Comparison of ENCODE assay signal across 8 cellular contexts in genomic region chr4:158809208-158809607, GRCh38. TPM values are rescaled to one million over a fixed set of nuclear protein-coding genes. Genes with fewer than 3 reads are reported as not detected.
DNase-seq lines count a peak whose midpoint lies in the region; ATAC-seq and TF ChIP-seq lines count a peak whose summit lies in the region.
"Not testable (repeated sequence)": the region's sequence is repeated elsewhere in the genome, so short reads cannot be mapped to it uniquely, and the experiment has no call there.

No MANE protein-coding gene starts in this region.

- CTCF ChIA-PET in activated CD4-positive, alpha-beta T cell treated with anti-CD3 and anti-CD28 coated beads for 36 hours (lab: Charles Lee) = interaction anchor here (0.6 to 1.8 kb wide), 2 partner anchors 10 to 22 kb away, joined by 3 to 8 read pairs; no protein-coding TSS in a partner anchor

- intact Hi-C loops in activated CD4-positive, alpha-beta T cell treated with anti-CD3 and anti-CD28 coated beads for 36 hours (cut with DNase I, micrococcal nuclease); spleen (cut with DNase I; ENCODE audit: low total_unique reads); aorta (cut with DNase I): not testable (repeated sequence)

- H3K4me1 Mint-ChIP-seq in activated CD4-positive, alpha-beta T cell treated with anti-CD3 and anti-CD28 coated beads for 36 hours = peaks cover 35% of the 10 kb centered on the region
- H3K4me1 Mint-ChIP-seq in naive thymus-derived CD8-positive, alpha-beta T cell = peaks cover 19 to 56% (median 48%) of the 10 kb centered on the region in 4 donors

- H3K27ac Mint-ChIP-seq in activated CD4-positive, alpha-beta T cell treated with anti-CD3 and anti-CD28 coated beads for 36 hours = peak overlapping the region; percentile 71
- H3K27ac Mint-ChIP-seq in naive thymus-derived CD8-positive, alpha-beta T cell = peak overlapping the region in 7 of 10 donors; percentile 44 to 80 (median 71)

- not testable (repeated sequence) for TF ChIP-seq POLR2A in spleen (IDR thresholded peaks at IDR 0.05)

- H3K9me3 Mint-ChIP-seq in activated CD4-positive, alpha-beta T cell treated with anti-CD3 and anti-CD28 coated beads for 36 hours (ENCODE audit: low read depth); naive thymus-derived CD8-positive, alpha-beta T cell: not testable (repeated sequence)

- H3K9me3 ChIP-seq in right atrium auricular region; spleen; aorta (ENCODE audit: control insufficient read depth, low read length): not testable (repeated sequence)

- 81 to 89% (median 86%) methylated on average over 4 of the region's 4 CpGs for WGBS in spleen, 5 donors
- WGBS in aorta, 2 donors = 62 to 73% methylated on average over 4 of the region's 4 CpGs

- H3K4me3 Mint-ChIP-seq in activated CD4-positive, alpha-beta T cell treated with anti-CD3 and anti-CD28 coated beads for 36 hours = not testable (repeated sequence)
- H3K4me3 Mint-ChIP-seq in naive thymus-derived CD8-positive, alpha-beta T cell = peak overlapping the region in 1 of 10 donors; percentile 82

- peak; percentile 1 for ATAC-seq in GM19395 (IDR thresholded peaks at IDR 0.05; ENCODE audit: unreplicated experiment)
- ATAC-seq in HG03439 (IDR thresholded peaks at IDR 0.05; ENCODE audit: unreplicated experiment) = peak; percentile 1
- ATAC-seq in activated CD4-positive, alpha-beta T cell treated with anti-CD3 and anti-CD28 coated beads for 36 hours; naive thymus-derived CD8-positive, alpha-beta T cell; aorta (ENCODE audit: low FRiP score): not testable (repeated sequence)

- H3K27me3 ChIP-seq in brain microvascular endothelial cell (replicated peaks); right atrium auricular region; aorta (ENCODE audit: control insufficient read depth in 1 of 2, insufficient read depth in 2 of 2, low read length in 1 of 2): not testable (repeated sequence)
- peaks cover 0 to 85% (median 0%) of the 10 kb centered on the region in 7 donors for H3K27me3 ChIP-seq in spleen (replicated peaks in 1 of 7)

- in situ Hi-C loops in brain microvascular endothelial cell (cut with HindIII; ENCODE audit: low pct_ligation_motif_present, low sequenced_read_pairs) = not testable (repeated sequence)

- H3K36me3 Mint-ChIP-seq in activated CD4-positive, alpha-beta T cell treated with anti-CD3 and anti-CD28 coated beads for 36 hours (ENCODE audit: low read depth); naive thymus-derived CD8-positive, alpha-beta T cell: not testable (repeated sequence)

- H3K4me1 ChIP-seq in right atrium auricular region = peaks cover 0 to 81% of the 10 kb centered on the region in 2 donors
- H3K4me1 ChIP-seq in spleen = peaks cover 15 to 78% (median 36%) of the 10 kb centered on the region in 6 donors
- not testable (repeated sequence) for H3K4me1 ChIP-seq in aorta (ENCODE audit: control insufficient read depth in 1 of 2, insufficient read depth in 2 of 2, low read length in 2 of 2)

- DNase-seq in activated CD4-positive, alpha-beta T cell treated with anti-CD3 and anti-CD28 coated beads for 36 hours; brain microvascular endothelial cell; right atrium auricular region (ENCODE audit: low spot score); naive thymus-derived CD8-positive, alpha-beta T cell; spleen; aorta: not testable (repeated sequence)

- H3K27ac ChIP-seq in brain microvascular endothelial cell = peak overlapping the region; percentile 95
- H3K27ac ChIP-seq in right atrium auricular region = peak overlapping the region; percentile 82 to 84
- peak overlapping the region in 6 of 8 donors; percentile 30 to 81 (median 76) for H3K27ac ChIP-seq in spleen
- peak overlapping the region; percentile 57 to 67 for H3K27ac ChIP-seq in aorta (ENCODE audit: low read depth in 1 of 2, low read length in 2 of 2)

- not testable (repeated sequence) for H3K27me3 Mint-ChIP-seq in activated CD4-positive, alpha-beta T cell treated with anti-CD3 and anti-CD28 coated beads for 36 hours; naive thymus-derived CD8-positive, alpha-beta T cell

- H3K4me3 ChIP-seq in brain microvascular endothelial cell (ENCODE audit: low read depth, low read length); right atrium auricular region; aorta (ENCODE audit: low read length in 2 of 2): not testable (repeated sequence)
- H3K4me3 ChIP-seq in spleen = peak overlapping the region in 1 of 8 donors; percentile 1

- not testable (repeated sequence) for H3K36me3 ChIP-seq in brain microvascular endothelial cell (replicated peaks); right atrium auricular region; spleen; aorta (ENCODE audit: control insufficient read depth in 1 of 2, insufficient read depth in 2 of 2, low read length in 1 of 2)

- POLR2A ChIA-PET in activated CD4-positive, alpha-beta T cell treated with anti-CD3 and anti-CD28 coated beads for 36 hours (lab: Charles Lee); naive thymus-derived CD8-positive, alpha-beta T cell (lab: Charles Lee): not testable (repeated sequence)

- not testable (repeated sequence) for TF ChIP-seq CTCF in brain microvascular endothelial cell (IDR thresholded peaks at IDR 0.05; ENCODE audit: low read depth, low read length, missing control alignments); right atrium auricular region (IDR thresholded peaks at IDR 0.05); spleen (IDR thresholded peaks at IDR 0.05 in 8 of 11, conservative IDR thresholded peaks at IDR 0.05 in 3 of 11)

RNA-seq across cellular contexts. Expression of gene FNIP2, which starts 40.4 kb away (rescaled TPM):
- total RNA-seq in activated CD4-positive, alpha-beta T cell treated with anti-CD3 and anti-CD28 coated beads for 36 hours = 10 to 100 TPM; 11.6 to 13.0 TPM
- 10 to 100 TPM; 38.3 to 42.4 TPM for total RNA-seq in right atrium auricular region
- 10 to 100 TPM in 1 of 2 experiments, 1 to 10 TPM in 1; 9.3 to 10.1 TPM for total RNA-seq in naive thymus-derived CD8-positive, alpha-beta T cell
- polyA plus RNA-seq in naive thymus-derived CD8-positive, alpha-beta T cell = 1 to 10 TPM; 2.5 to 6.7 (median 4.6) TPM
- 10 to 100 TPM; 25.0 to 59.1 (median 42.5) TPM for total RNA-seq in spleen
- polyA plus RNA-seq in spleen = 1 to 10 TPM; 2.4 to 9.8 (median 3.7) TPM
- total RNA-seq in aorta = 10 to 100 TPM; 71.0 to 97.8 TPM
- polyA plus RNA-seq in aorta = 10 to 100 TPM; 17.3 TPM
